17 cellular contexts compared by ENCODE assay signal in the genomic region with DNA sequence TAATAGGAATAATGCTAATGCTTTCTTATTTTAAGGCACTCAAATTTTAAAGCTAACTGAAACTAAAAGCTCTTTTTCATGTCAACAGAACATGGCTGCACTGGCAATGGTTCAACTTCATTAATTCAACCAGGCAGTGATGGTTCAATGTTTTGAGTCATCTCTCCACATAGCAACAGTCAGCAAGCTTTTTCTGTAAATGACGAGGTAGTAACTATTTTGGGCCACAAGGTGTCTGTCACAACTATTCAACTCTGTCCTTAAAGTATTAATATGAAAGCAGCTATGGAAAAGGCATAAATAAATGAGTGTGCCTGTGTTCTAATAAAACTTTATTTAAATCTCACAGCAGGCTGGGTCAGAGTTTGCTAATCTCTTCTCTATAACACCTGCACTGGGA.
DNase-seq lines count a peak whose midpoint lies in the region; ATAC-seq and TF ChIP-seq lines count a peak whose summit lies in the region.
"Had no signal": no experiment of that assay in that cellular context is flagged by ENCODE, and none has a peak within 500 bp of the region (broad histone marks: within the 10 kb centered on the region; RNA-seq: fewer than 3 reads in every experiment).

No MANE protein-coding gene starts in this region.

- H3K4me3 ChIP-seq in cardiac fibroblast (replicated peaks in 1 of 2; ENCODE audit: low read depth in 2 of 2, low read length in 2 of 2) (no peak overlapping the region), neural progenitor cell (no peak overlapping the region)
- H3K4me3 ChIP-seq: A549, left ventricle myocardium inferior, Peyer's patch, tibial nerve had no signal

- H3K36me3 Mint-ChIP-seq in neural progenitor cell = no peaks in the 10 kb centered on the region
- no peaks in the 10 kb centered on the region for H3K36me3 Mint-ChIP-seq in activated T-cell treated with anti-CD3 and anti-CD28 coated beads, Interleukin-2, amount 50 U/mL, for 4 hours (ENCODE audit: insufficient read depth)

- H3K27me3 Mint-ChIP-seq in neural progenitor cell (ENCODE audit: insufficient read depth, low read depth) = no peaks in the 10 kb centered on the region
- H3K27me3 Mint-ChIP-seq in activated T-cell treated with anti-CD3 and anti-CD28 coated beads, Interleukin-2, amount 50 U/mL, for 4 hours (ENCODE audit: low read depth) = no peaks in the 10 kb centered on the region
- H3K27me3 Mint-ChIP-seq: dendritic cell treated with granulocyte-macrophage colony-stimulating factor and Interleukin-4, amounts not matched to agents 40 ng/mL and 50 ng/mL, for 4 days had no signal

- H3K9ac ChIP-seq in neural progenitor cell = no peak overlapping the region

- H3F3A ChIP-seq in neural progenitor cell (ENCODE audit: low read depth) = no peaks in the 10 kb centered on the region

- H3K4me1 ChIP-seq in neural progenitor cell = no peaks in the 10 kb centered on the region
- H3K4me1 ChIP-seq: A549, left ventricle myocardium inferior, Peyer's patch, tibial nerve had no signal

- no peak overlapping the region for H3K4me3 Mint-ChIP-seq in neural progenitor cell
- H3K4me3 Mint-ChIP-seq in activated T-cell treated with anti-CD3 and anti-CD28 coated beads, Interleukin-2, amount 50 U/mL, for 4 hours = no peak overlapping the region
- H3K4me3 Mint-ChIP-seq: activated naive CD4-positive, alpha-beta T cell treated with anti-CD3 and anti-CD28 coated beads for 36 hours; dendritic cell treated with granulocyte-macrophage colony-stimulating factor and Interleukin-4, amounts not matched to agents 40 ng/mL and 50 ng/mL, for 4 days had no signal

- H3K36me3 ChIP-seq in neural progenitor cell = no peaks in the 10 kb centered on the region
- H3K36me3 ChIP-seq: left ventricle myocardium inferior, Peyer's patch, tibial nerve had no signal

- H3K9me3 Mint-ChIP-seq in neural progenitor cell = no peaks in the 10 kb centered on the region
- peaks cover 4% of the 10 kb centered on the region for H3K9me3 Mint-ChIP-seq in activated T-cell treated with anti-CD3 and anti-CD28 coated beads, Interleukin-2, amount 50 U/mL, for 4 hours
- H3K9me3 Mint-ChIP-seq: dendritic cell treated with granulocyte-macrophage colony-stimulating factor and Interleukin-4, amounts not matched to agents 40 ng/mL and 50 ng/mL, for 4 days had no signal

- DNase-seq in NCI-H2107 treated with DMSO at 0.1 percent for 48 hours (lab: John Stamatoyannopoulos, UW; ENCODE audit: unreplicated experiment) (peak; percentile 1), NCI-H2107 (lab: John Stamatoyannopoulos, UW) (no peak), NAMALWA (ENCODE audit: low spot score) (peak; percentile 4), cardiac fibroblast (ENCODE audit: low read depth in 2 of 2) (peak; percentile 24 to 46), neural progenitor cell (ENCODE audit: low spot score) (no peak)
- no peak for DNase-seq in activated CD8-positive, alpha-beta memory T cell treated with anti-CD3 and anti-CD28 coated beads, Interleukin-2, amount 50 U/mL, for 48 hours
- no peak for DNase-seq in activated T-cell treated with anti-CD3 and anti-CD28 coated beads, Interleukin-2, amount 50 U/mL, for 4 hours
- DNase-seq: activated naive CD4-positive, alpha-beta T cell treated with anti-CD3 and anti-CD28 coated beads for 36 hours; DMS79 treated with DMSO at 0.1 percent for 48 hours; left ventricle myocardium inferior; NCI-H2081 treated with DMSO at 0.1 percent for 48 hours; Peyer's patch; stimulated activated CD4-positive, alpha-beta T cell treated with anti-CD3 and anti-CD28 coated beads, Interleukin-12 subunit alpha, Interleukin-12 subunit beta, amount 100 ng/mL, for 4 hours had no signal

- no peak overlapping the region for H2AFZ ChIP-seq in neural progenitor cell (replicated peaks)

- no peak overlapping the region for H3K27ac ChIP-seq in neural progenitor cell
- H3K27ac ChIP-seq: A549, left ventricle myocardium inferior, Peyer's patch, tibial nerve had no signal

- TF ChIP-seq CTCF in cardiac fibroblast (IDR thresholded peaks at IDR 0.05; ENCODE audit: low read depth, low read length) = peak; percentile 20
- TF ChIP-seq CTCF in neural progenitor cell (IDR thresholded peaks at IDR 0.05) = peak; percentile 44

- ATAC-seq in activated T-cell treated with anti-CD3 and anti-CD28 coated beads, Interleukin-2, amount 50 U/mL, for 4 hours = no peak
- ATAC-seq in GM18502 (IDR thresholded peaks at IDR 0.05; ENCODE audit: poor library complexity, unreplicated experiment) = no peak
- ATAC-seq: A549 had no signal

- H3K4me1 Mint-ChIP-seq in neural progenitor cell = peaks cover 6% of the 10 kb centered on the region
- no peaks in the 10 kb centered on the region for H3K4me1 Mint-ChIP-seq in activated T-cell treated with anti-CD3 and anti-CD28 coated beads, Interleukin-2, amount 50 U/mL, for 4 hours (ENCODE audit: low read depth)

- H3K4me2 ChIP-seq in neural progenitor cell = no peak overlapping the region
- H3K4me2 ChIP-seq: A549 had no signal

- no peaks in the 10 kb centered on the region for H4K20me1 ChIP-seq in neural progenitor cell (ENCODE audit: low read depth)

- no peaks in the 10 kb centered on the region for H3K9me3 ChIP-seq in neural progenitor cell (ENCODE audit: low read depth)
- H3K9me3 ChIP-seq: A549, left ventricle myocardium inferior, Peyer's patch, tibial nerve had no signal

- H3K79me2 ChIP-seq in neural progenitor cell (ENCODE audit: low read depth) = no peaks in the 10 kb centered on the region

- H3K27me3 ChIP-seq in neural progenitor cell = no peaks in the 10 kb centered on the region
- H3K27me3 ChIP-seq: Peyer's patch, tibial nerve had no signal

- no peak overlapping the region for H3K27ac Mint-ChIP-seq in neural progenitor cell
- H3K27ac Mint-ChIP-seq: activated naive CD4-positive, alpha-beta T cell treated with anti-CD3 and anti-CD28 coated beads for 36 hours; dendritic cell treated with granulocyte-macrophage colony-stimulating factor and Interleukin-4, amounts not matched to agents 40 ng/mL and 50 ng/mL, for 4 days had no signal

Comparison
In these comparisons a context has a peak if more than half of its experiments do, and no peak if none do; other contexts are left out.
1. DNase-seq: peak in NCI-H2107 treated with DMSO at 0.1 percent for 48 hours (single experiment), NAMALWA (single experiment) and cardiac fibroblast (2 of 2); none in NCI-H2107 (single experiment), neural progenitor cell (single experiment), activated CD8-positive, alpha-beta memory T cell treated with anti-CD3 and anti-CD28 coated beads, Interleukin-2, amount 50 U/mL, for 48 hours (single experiment) and activated T-cell treated with anti-CD3 and anti-CD28 coated beads, Interleukin-2, amount 50 U/mL, for 4 hours (single experiment).